Comparison of ENCODE assay signal across 1 cellular context in genomic region chr20:32153771-32154170, GRCh38.
TF ChIP-seq lines count a peak whose summit lies in the region.

No MANE protein-coding gene starts in this region.

TF ChIP-seq in HepG2, 621 proteins besides CTCF, POLR2A, EP300 and RAD21:
- 0 out of 2 replicates have a peak, but pooled peaks have one; percentile 25 for TF ChIP-seq NR0B2 (CRISPR knock-in tag; IDR thresholded peaks at IDR 0.05)
- TF ChIP-seq HMGXB3 (CRISPR knock-in tag; IDR thresholded peaks at IDR 0.05; ENCODE audit: borderline replicate concordance) = no peak
TF ChIP-seq in HepG2: peak in this region for 1.
